8 cellular contexts compared by ENCODE assay signal in the genomic region with DNA sequence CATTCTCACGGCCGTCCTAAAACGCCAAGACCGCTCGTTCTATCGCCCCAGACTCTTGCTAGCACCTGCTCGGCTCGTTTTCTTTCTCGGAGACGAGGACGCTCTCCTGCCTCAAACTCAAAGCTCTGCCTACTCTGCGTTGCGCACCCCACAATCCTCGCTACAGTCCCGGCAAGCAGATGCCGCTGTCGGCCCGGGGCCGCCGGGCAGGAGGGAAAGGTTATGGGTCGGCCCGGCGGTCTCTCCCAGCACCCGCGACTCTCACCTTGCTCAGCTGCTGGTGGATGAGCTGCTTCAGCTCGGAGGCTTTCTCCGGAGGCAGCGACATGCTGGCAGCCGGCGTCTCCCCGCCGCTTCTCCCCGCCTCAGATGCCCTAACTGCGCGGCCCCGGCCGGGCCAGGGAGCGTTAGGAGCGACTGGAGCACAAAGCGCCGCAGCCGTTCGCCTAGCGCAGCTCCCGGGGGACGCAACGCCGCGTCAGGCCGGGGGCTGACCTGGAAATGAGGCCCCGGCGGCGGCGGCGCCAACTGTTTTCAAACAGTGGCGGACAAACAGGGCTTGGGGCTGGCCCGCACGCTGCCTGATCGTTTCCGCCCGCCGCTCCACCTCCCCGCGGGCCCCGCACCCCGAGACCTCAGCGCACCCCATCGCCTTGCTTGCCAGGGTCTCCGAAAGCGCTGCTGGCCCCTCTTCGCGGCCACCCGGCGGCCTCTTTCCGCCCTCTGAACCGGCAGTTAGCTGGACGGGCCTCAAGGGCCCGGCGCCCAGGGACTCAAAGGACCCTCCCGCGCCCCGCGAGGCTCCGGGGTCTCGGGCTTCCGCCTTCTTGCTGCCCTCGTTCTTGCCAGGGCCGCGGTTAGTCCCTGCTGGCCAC. TPM values are rescaled to one million over a fixed set of nuclear protein-coding genes. Genes with fewer than 3 reads are reported as not detected.
DNase-seq lines count a peak whose midpoint lies in the region; ATAC-seq and TF ChIP-seq lines count a peak whose summit lies in the region.

A gene with protein sequence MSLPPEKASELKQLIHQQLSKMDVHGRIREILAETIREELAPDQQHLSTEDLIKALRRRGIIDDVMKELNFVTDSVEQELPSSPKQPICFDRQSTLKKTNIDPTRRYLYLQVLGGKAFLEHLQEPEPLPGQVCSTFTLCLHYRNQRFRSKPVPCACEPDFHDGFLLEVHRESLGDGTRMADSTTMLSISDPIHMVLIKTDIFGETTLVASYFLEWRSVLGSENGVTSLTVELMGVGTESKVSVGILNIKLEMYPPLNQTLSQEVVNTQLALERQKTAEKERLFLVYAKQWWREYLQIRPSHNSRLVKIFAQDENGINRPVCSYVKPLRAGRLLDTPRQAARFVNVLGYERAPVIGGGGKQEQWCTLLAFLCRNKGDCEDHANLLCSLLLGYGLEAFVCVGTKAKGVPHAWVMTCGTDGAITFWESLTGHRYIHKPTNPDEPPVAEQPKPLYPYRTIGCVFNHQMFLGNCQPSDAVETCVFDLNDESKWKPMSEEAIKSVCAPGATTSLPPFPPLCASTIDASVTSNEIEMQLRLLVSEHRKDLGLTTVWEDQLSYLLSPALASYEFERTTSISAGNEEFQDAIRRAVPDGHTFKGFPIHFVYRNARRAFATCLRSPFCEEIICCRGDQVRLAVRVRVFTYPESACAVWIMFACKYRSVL (minus strand): TSS at position 503 of the 875 bp plus-strand sequence. CDS start 175 bp downstream, at position 328.
A gene with protein sequence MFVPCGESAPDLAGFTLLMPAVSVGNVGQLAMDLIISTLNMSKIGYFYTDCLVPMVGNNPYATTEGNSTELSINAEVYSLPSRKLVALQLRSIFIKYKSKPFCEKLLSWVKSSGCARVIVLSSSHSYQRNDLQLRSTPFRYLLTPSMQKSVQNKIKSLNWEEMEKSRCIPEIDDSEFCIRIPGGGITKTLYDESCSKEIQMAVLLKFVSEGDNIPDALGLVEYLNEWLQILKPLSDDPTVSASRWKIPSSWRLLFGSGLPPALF (plus strand): TSS at position 822 of the 875 bp plus-strand sequence. CDS start 66 bp downstream, outside the sequence.

- no peaks in the 10 kb centered on the region for H3K27me3 Mint-ChIP-seq in IgD-negative memory B cell
- H3K27me3 Mint-ChIP-seq in activated T-cell treated with anti-CD3 and anti-CD28 coated beads, Interleukin-2, amount 50 U/mL, for 24 hours: no peaks in the 10 kb centered on the region

- TF ChIP-seq CTCF in Panc1 (IDR thresholded peaks at IDR 0.05): no peak

- 0 to 1% methylated on average over 81 to 89 of the region's 89 CpGs for WGBS in esophagus, 2 donors

- in situ Hi-C loops in Panc1 (cut with HindIII; ENCODE audit: low pct_unique_long_range_greater_than_20kb, low sequenced_read_pairs): no loop called here

- peaks cover 22% of the 10 kb centered on the region for H3K36me3 ChIP-seq in Panc1 (ENCODE audit: control insufficient read depth, insufficient read depth, low read length)
- peaks cover 0 to 1% of the 10 kb centered on the region in 2 donors for H3K36me3 ChIP-seq in esophagus (ENCODE audit: control insufficient read depth in 2 of 2, insufficient read depth in 2 of 2, low read length in 1 of 2)
- H3K36me3 ChIP-seq in muscle layer of duodenum (ENCODE audit: control insufficient read depth in 1 of 2, insufficient read depth in 2 of 2, low read length in 2 of 2): peaks cover 7 to 17% of the 10 kb centered on the region in 2 donors

- H3K4me3 ChIP-seq in Panc1 (ENCODE audit: low read depth in 2 of 2, low read length in 2 of 2) (peak within 1 kb of the TSS; percentile 96 to 97), esophagus (ENCODE audit: low read depth in 1 of 2, low read length in 2 of 2) (peak within 1 kb of the TSS; percentile 81 to 95), muscle layer of duodenum (ENCODE audit: low read depth in 1 of 2, low read length in 2 of 2) (peak within 1 kb of the TSS; percentile 91 to 98)

- no peaks in the 10 kb centered on the region for H3K27me3 ChIP-seq in Panc1 (ENCODE audit: control insufficient read depth, insufficient read depth, low read length)
- no peaks in the 10 kb centered on the region for H3K27me3 ChIP-seq in esophagus (ENCODE audit: control insufficient read depth in 1 of 2, insufficient read depth in 2 of 2, low read length in 2 of 2)
- H3K27me3 ChIP-seq in muscle layer of duodenum (ENCODE audit: low read depth, low read length): no peaks in the 10 kb centered on the region

- no TSS peak for BruUV-seq in Panc1 (replicated peaks; lab: Mats Ljungman, UMichigan)

- H3K9me3 ChIP-seq in Panc1 (ENCODE audit: control insufficient read depth, insufficient read depth, low read depth, low read length): no peaks in the 10 kb centered on the region
- no peaks in the 10 kb centered on the region for H3K9me3 ChIP-seq in esophagus (ENCODE audit: control insufficient read depth in 2 of 2, insufficient read depth in 1 of 2, low read depth in 1 of 2, low read length in 1 of 2)
- H3K9me3 ChIP-seq in muscle layer of duodenum (ENCODE audit: control insufficient read depth in 1 of 2, low read length in 2 of 2): no peaks in the 10 kb centered on the region

- H3K9me3 Mint-ChIP-seq in IgD-negative memory B cell: no peaks in the 10 kb centered on the region
- H3K9me3 Mint-ChIP-seq in activated T-cell treated with anti-CD3 and anti-CD28 coated beads, Interleukin-2, amount 50 U/mL, for 24 hours: no peaks in the 10 kb centered on the region

- DNase-seq in DMS153 (lab: John Stamatoyannopoulos, UW) (peak; percentile 37), Panc1 (ENCODE audit: low read depth, low spot score) (no peak)
- DNase-seq in activated T-cell treated with anti-CD3 and anti-CD28 coated beads, Interleukin-2, amount 50 U/mL, for 24 hours: peak; percentile 92
- DNase-seq in stimulated activated CD8-positive, alpha-beta memory T cell treated with anti-CD3 and anti-CD28 coated beads, Interleukin-7, amount 100 ng/mL, for 24 hours (ENCODE audit: low read depth): peak; percentile 59

- ATAC-seq in GM21528 (IDR thresholded peaks at IDR 0.05; ENCODE audit: low FRiP score, unreplicated experiment) (peak; percentile 84), Panc1 (peak; percentile 96)

- H3K27ac Mint-ChIP-seq in IgD-negative memory B cell: peak within 1 kb of the TSS; percentile 100
- peak within 1 kb of the TSS; percentile 100 for H3K27ac Mint-ChIP-seq in activated T-cell treated with anti-CD3 and anti-CD28 coated beads, Interleukin-2, amount 50 U/mL, for 24 hours

- POLR2A ChIA-PET in Panc1 (lab: Charles Lee): interaction anchor here (0.5 to 0.6 kb wide), 4 partner anchors 13 to 1186 kb away, joined by 3 to 6 read pairs (median 4); no protein-coding TSS in a partner anchor

- peak within 1 kb of the TSS; percentile 96 to 100 (median 99) for H3K4me3 Mint-ChIP-seq in IgD-negative memory B cell
- H3K4me3 Mint-ChIP-seq in activated T-cell treated with anti-CD3 and anti-CD28 coated beads, Interleukin-2, amount 50 U/mL, for 24 hours: peak within 1 kb of the TSS; percentile 99

- no peaks in the 10 kb centered on the region for H3K36me3 Mint-ChIP-seq in IgD-negative memory B cell
- peaks cover 84% of the 10 kb centered on the region for H3K36me3 Mint-ChIP-seq in activated T-cell treated with anti-CD3 and anti-CD28 coated beads, Interleukin-2, amount 50 U/mL, for 24 hours (ENCODE audit: low read depth)

- H3K27ac ChIP-seq in Panc1 (ENCODE audit: low read length) (peak within 1 kb of the TSS; percentile 99), esophagus (ENCODE audit: low read depth in 2 of 2, low read length in 1 of 2) (peak within 1 kb of the TSS; percentile 92 to 96), muscle layer of duodenum (ENCODE audit: low read length) (peak within 1 kb of the TSS; percentile 93)

- intact Hi-C loops in Panc1 (cut with micrococcal nuclease; ENCODE audit: unreplicated experiment): no loop called here

- CTCF ChIA-PET in Panc1 (lab: Charles Lee): no interaction called here

- H3K4me1 ChIP-seq in Panc1 (ENCODE audit: control insufficient read depth, insufficient read depth, low read length) (peaks cover 18% of the 10 kb centered on the region), esophagus (ENCODE audit: control insufficient read depth in 2 of 2, insufficient read depth in 2 of 2, low read length in 1 of 2) (no peaks in the 10 kb centered on the region), muscle layer of duodenum (ENCODE audit: control insufficient read depth in 1 of 2, insufficient read depth in 2 of 2, low read length in 2 of 2) (peaks cover 0 to 24% of the 10 kb centered on the region in 2 donors)

- H3K4me1 Mint-ChIP-seq in IgD-negative memory B cell: peaks cover 32 to 51% (median 34%) of the 10 kb centered on the region in 3 donors
- peaks cover 47% of the 10 kb centered on the region for H3K4me1 Mint-ChIP-seq in activated T-cell treated with anti-CD3 and anti-CD28 coated beads, Interleukin-2, amount 50 U/mL, for 24 hours (ENCODE audit: low read depth)

RNA-seq across cellular contexts. Expression of the first gene that starts in this region (rescaled TPM):
- polyA plus RNA-seq in IgD-negative memory B cell (8.5 TPM), esophagus (1 to 10 TPM; 2.8 to 4.9 TPM)
- 12.9 TPM for total RNA-seq in Panc1 (2021; ENCODE audit: unreplicated experiment)
- 6.2 TPM for polyA plus RNA-seq in Panc1 (2012; ENCODE audit: insufficient read length)

RNA-seq across cellular contexts. Expression of the second gene that starts in this region (rescaled TPM):
- polyA plus RNA-seq in IgD-negative memory B cell: 95.7 TPM
- total RNA-seq in Panc1 (2021; ENCODE audit: unreplicated experiment): 63.1 TPM
- polyA plus RNA-seq in Panc1 (2012; ENCODE audit: insufficient read length): 33.1 TPM
- 10 to 100 TPM; 66.6 to 76.6 TPM for polyA plus RNA-seq in esophagus
